ENCODE assay signal across 1 cellular context in the genomic region with DNA sequence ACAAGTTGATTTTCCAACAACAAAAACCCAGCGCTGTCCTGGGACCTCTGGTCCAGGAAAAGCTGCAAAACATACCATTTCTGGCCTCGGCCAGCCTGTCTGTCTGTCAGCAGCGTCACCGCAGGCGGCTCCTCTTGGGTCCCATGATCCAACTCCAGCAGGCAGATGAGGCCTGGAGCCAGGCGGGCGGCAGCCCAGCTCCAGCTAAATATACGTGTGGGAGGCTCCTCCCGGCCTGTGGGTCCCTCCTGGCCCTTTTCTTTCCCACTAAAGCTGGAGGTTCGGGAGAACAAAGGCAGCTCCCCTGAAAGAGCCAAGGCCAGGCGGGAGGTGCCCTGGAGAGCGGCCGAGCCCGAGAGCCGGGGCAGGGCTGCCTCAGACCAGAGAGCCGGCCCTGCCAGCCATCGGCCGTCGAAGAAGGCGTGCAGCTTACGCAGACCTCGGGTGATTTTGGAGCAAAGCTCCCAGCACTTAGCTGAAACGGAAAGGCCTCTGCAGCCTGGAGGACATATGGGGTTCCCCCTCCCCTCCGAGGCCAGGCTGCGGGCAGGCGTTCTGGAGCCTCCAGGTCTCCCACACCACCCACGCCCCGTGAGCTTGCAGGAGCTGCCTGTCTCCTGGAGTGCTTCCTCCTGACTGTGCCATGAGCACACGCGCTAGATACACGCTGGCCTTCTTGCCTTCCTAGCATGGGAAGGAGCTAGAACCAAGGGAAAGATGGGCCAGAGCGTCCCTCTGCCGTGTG.
TF ChIP-seq lines count a peak whose summit lies in the region.

No MANE protein-coding gene starts in this region.

TF ChIP-seq in GM23338, 12 proteins besides CTCF, POLR2A, EP300 and RAD21 (continued from another document):
- TF ChIP-seq, protein P1, sequence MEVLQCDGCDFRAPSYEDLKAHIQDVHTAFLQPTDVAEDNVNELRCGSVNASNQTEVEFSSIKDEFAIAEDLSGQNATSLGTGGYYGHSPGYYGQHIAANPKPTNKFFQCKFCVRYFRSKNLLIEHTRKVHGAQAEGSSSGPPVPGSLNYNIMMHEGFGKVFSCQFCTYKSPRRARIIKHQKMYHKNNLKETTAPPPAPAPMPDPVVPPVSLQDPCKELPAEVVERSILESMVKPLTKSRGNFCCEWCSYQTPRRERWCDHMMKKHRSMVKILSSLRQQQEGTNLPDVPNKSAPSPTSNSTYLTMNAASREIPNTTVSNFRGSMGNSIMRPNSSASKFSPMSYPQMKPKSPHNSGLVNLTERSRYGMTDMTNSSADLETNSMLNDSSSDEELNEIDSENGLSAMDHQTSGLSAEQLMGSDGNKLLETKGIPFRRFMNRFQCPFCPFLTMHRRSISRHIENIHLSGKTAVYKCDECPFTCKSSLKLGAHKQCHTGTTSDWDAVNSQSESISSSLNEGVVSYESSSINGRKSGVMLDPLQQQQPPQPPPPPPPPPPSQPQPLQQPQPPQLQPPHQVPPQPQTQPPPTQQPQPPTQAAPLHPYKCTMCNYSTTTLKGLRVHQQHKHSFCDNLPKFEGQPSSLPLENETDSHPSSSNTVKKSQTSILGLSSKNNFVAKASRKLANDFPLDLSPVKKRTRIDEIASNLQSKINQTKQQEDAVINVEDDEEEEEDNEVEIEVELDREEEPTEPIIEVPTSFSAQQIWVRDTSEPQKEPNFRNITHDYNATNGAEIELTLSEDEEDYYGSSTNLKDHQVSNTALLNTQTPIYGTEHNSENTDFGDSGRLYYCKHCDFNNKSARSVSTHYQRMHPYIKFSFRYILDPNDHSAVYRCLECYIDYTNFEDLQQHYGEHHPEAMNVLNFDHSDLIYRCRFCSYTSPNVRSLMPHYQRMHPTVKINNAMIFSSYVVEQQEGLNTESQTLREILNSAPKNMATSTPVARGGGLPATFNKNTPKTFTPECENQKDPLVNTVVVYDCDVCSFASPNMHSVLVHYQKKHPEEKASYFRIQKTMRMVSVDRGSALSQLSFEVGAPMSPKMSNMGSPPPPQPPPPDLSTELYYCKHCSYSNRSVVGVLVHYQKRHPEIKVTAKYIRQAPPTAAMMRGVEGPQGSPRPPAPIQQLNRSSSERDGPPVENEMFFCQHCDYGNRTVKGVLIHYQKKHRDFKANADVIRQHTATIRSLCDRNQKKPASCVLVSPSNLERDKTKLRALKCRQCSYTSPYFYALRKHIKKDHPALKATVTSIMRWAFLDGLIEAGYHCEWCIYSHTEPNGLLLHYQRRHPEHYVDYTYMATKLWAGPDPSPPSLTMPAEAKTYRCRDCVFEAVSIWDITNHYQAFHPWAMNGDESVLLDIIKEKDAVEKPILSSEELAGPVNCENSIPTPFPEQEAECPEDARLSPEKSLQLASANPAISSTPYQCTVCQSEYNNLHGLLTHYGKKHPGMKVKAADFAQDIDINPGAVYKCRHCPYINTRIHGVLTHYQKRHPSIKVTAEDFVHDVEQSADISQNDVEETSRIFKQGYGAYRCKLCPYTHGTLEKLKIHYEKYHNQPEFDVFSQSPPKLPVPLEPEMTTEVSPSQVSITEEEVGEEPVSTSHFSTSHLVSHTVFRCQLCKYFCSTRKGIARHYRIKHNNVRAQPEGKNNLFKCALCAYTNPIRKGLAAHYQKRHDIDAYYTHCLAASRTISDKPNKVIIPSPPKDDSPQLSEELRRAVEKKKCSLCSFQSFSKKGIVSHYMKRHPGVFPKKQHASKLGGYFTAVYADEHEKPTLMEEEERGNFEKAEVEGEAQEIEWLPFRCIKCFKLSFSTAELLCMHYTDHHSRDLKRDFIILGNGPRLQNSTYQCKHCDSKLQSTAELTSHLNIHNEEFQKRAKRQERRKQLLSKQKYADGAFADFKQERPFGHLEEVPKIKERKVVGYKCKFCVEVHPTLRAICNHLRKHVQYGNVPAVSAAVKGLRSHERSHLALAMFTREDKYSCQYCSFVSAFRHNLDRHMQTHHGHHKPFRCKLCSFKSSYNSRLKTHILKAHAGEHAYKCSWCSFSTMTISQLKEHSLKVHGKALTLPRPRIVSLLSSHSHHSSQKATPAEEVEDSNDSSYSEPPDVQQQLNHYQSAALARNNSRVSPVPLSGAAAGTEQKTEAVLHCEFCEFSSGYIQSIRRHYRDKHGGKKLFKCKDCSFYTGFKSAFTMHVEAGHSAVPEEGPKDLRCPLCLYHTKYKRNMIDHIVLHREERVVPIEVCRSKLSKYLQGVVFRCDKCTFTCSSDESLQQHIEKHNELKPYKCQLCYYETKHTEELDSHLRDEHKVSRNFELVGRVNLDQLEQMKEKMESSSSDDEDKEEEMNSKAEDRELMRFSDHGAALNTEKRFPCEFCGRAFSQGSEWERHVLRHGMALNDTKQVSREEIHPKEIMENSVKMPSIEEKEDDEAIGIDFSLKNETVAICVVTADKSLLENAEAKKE (CRISPR knock-in tag; IDR thresholded peaks at IDR 0.05) = no peak
- TF ChIP-seq, protein P2, sequence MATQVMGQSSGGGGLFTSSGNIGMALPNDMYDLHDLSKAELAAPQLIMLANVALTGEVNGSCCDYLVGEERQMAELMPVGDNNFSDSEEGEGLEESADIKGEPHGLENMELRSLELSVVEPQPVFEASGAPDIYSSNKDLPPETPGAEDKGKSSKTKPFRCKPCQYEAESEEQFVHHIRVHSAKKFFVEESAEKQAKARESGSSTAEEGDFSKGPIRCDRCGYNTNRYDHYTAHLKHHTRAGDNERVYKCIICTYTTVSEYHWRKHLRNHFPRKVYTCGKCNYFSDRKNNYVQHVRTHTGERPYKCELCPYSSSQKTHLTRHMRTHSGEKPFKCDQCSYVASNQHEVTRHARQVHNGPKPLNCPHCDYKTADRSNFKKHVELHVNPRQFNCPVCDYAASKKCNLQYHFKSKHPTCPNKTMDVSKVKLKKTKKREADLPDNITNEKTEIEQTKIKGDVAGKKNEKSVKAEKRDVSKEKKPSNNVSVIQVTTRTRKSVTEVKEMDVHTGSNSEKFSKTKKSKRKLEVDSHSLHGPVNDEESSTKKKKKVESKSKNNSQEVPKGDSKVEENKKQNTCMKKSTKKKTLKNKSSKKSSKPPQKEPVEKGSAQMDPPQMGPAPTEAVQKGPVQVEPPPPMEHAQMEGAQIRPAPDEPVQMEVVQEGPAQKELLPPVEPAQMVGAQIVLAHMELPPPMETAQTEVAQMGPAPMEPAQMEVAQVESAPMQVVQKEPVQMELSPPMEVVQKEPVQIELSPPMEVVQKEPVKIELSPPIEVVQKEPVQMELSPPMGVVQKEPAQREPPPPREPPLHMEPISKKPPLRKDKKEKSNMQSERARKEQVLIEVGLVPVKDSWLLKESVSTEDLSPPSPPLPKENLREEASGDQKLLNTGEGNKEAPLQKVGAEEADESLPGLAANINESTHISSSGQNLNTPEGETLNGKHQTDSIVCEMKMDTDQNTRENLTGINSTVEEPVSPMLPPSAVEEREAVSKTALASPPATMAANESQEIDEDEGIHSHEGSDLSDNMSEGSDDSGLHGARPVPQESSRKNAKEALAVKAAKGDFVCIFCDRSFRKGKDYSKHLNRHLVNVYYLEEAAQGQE (IDR thresholded peaks at IDR 0.05; ENCODE audit: unreplicated experiment) = no peak
